In the genomic region with DNA sequence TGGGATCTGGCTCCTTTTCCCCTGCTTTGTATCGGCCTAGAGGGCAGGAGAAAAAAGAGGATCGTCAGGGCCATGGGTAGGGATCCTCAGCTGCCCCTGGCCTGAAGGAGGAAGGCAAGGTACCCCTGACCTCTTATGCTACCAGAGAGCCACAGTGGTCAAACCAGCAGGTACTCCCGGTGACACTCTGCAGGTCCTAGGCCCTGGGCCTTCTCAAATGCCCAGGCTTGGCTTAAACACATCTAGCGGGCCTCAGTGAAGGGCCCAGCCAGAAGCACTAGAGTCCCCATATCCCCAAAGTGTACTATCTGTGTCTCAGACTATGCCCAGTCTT, we compare ENCODE assay signal across 10 cellular contexts. TPM values are rescaled to one million over a fixed set of nuclear protein-coding genes. Genes with fewer than 3 reads are reported as not detected.
DNase-seq lines count a peak whose midpoint lies in the region; ATAC-seq and TF ChIP-seq lines count a peak whose summit lies in the region.
"Had no signal": no experiment of that assay in that cellular context is flagged by ENCODE, and none has a peak within 500 bp of the region (broad histone marks: within the 10 kb centered on the region; RNA-seq: fewer than 3 reads in every experiment).

No MANE protein-coding gene starts in this region.

- H3K4me1 Mint-ChIP-seq in CD4-positive, alpha-beta T cell (ENCODE audit: low read depth), result peaks cover 75% of the 10 kb centered on the region
- H3K4me1 Mint-ChIP-seq in nephron progenitor cell, result peaks cover 6% of the 10 kb centered on the region

- no peak for TF ChIP-seq CTCF in CD4-positive, alpha-beta T cell (IDR thresholded peaks at IDR 0.05)
- TF ChIP-seq CTCF in coronary artery (IDR thresholded peaks at IDR 0.05) (no peak), sigmoid colon (IDR thresholded peaks at IDR 0.05) (no peak), nephron progenitor cell (IDR thresholded peaks at IDR 0.05) (no peak)

- H3K36me3 ChIP-seq in KOPT-K1 (ENCODE audit: insufficient read depth, low read length) (peaks cover 77% of the 10 kb centered on the region), sigmoid colon (peaks cover 22 to 66% (median 42%) of the 10 kb centered on the region in 4 donors)

- H3K9me3 ChIP-seq in CD4-positive, alpha-beta T cell (ENCODE audit: control insufficient read depth, low read length), result no peaks in the 10 kb centered on the region
- H3K9me3 ChIP-seq in KOPT-K1 (ENCODE audit: insufficient read depth, low read length, poor library complexity, severe bottlenecking) (no peaks in the 10 kb centered on the region), sigmoid colon (no peaks in the 10 kb centered on the region)

- no peak for TF ChIP-seq POLR2A in sigmoid colon (IDR thresholded peaks at IDR 0.05)

- peak overlapping the region; percentile 99 for H3K27ac ChIP-seq in CD4-positive, alpha-beta T cell (ENCODE audit: low read depth, low read length)
- H3K27ac ChIP-seq in KOPT-K1 (ENCODE audit: low read depth, low read length, poor library complexity, severe bottlenecking), result peak overlapping the region; percentile 96
- peak overlapping the region in 1 of 2 donors; percentile 20 for H3K27ac ChIP-seq in coronary artery
- peak overlapping the region; percentile 29 to 100 (median 71) for H3K27ac ChIP-seq in sigmoid colon
- H3K27ac ChIP-seq: VCaP had no signal

- TF ChIP-seq EP300 in sigmoid colon (IDR thresholded peaks at IDR 0.05), result no peak

- 78% methylated on average over 4 of the region's 4 CpGs for WGBS in sigmoid colon, 2 donors

- intact Hi-C loops in CD4-positive, alpha-beta T cell (cut with DNase I, micrococcal nuclease), result no loop called here
- intact Hi-C loops in sigmoid colon (cut with DNase I), result no loop called here

- H3K4me1 ChIP-seq in sigmoid colon, result peaks cover 0 to 51% (median 46%) of the 10 kb centered on the region in 4 donors

- H3K27me3 ChIP-seq in CD4-positive, alpha-beta T cell (ENCODE audit: control insufficient read depth, insufficient read depth, low read length), result no peaks in the 10 kb centered on the region
- no peaks in the 10 kb centered on the region for H3K27me3 ChIP-seq in sigmoid colon
- H3K27me3 ChIP-seq: dorsolateral prefrontal cortex had no signal

- CTCF ChIA-PET in CD4-positive, alpha-beta T cell (lab: Charles Lee), result interaction anchor here (0.9 to 4.0 kb wide), 4 partner anchors 14 to 76 kb away, joined by 3 to 34 read pairs (median 6); no protein-coding TSS in a partner anchor

- H3K36me3 Mint-ChIP-seq in CD4-positive, alpha-beta T cell (ENCODE audit: low read depth), result peaks cover 80% of the 10 kb centered on the region
- no peaks in the 10 kb centered on the region for H3K36me3 Mint-ChIP-seq in nephron progenitor cell (ENCODE audit: low read depth)

- H3K9me3 Mint-ChIP-seq in CD4-positive, alpha-beta T cell, result no peaks in the 10 kb centered on the region
- no peaks in the 10 kb centered on the region for H3K9me3 Mint-ChIP-seq in nephron progenitor cell

- peak overlapping the region; percentile 97 for H3K27ac Mint-ChIP-seq in CD4-positive, alpha-beta T cell
- H3K27ac Mint-ChIP-seq in nephron progenitor cell, result no peak overlapping the region

- H3K27me3 Mint-ChIP-seq in CD4-positive, alpha-beta T cell, result peaks cover 7% of the 10 kb centered on the region
- peaks cover 43% of the 10 kb centered on the region for H3K27me3 Mint-ChIP-seq in nephron progenitor cell (ENCODE audit: low read depth, poor library complexity)

- POLR2A ChIA-PET in CD4-positive, alpha-beta T cell (lab: Charles Lee), result interaction anchor here (2.9 to 25.5 kb wide), 9 partner anchors 8 to 118 kb away, joined by 7 to 1045 read pairs (median 288); a partner anchor contains a TSS

- ATAC-seq in CD4-positive, alpha-beta T cell (ENCODE audit: poor library complexity), result no peak
- ATAC-seq in GM18502 (IDR thresholded peaks at IDR 0.05; ENCODE audit: poor library complexity, unreplicated experiment), result no peak
- no peak for ATAC-seq in GM19467 (IDR thresholded peaks at IDR 0.05; ENCODE audit: unreplicated experiment)

- no peak overlapping the region for H3K4me3 ChIP-seq in coronary artery
- H3K4me3 ChIP-seq in sigmoid colon, result peak overlapping the region in 1 of 4 donors; percentile 12

- DNase-seq in CD4-positive, alpha-beta T cell, result no peak
- DNase-seq in coronary artery (ENCODE audit: low spot score), result peak; percentile 64
- DNase-seq in sigmoid colon, result peak; percentile 50
- no peak for DNase-seq in nephron progenitor cell

- peak overlapping the region; percentile 98 for H3K4me3 Mint-ChIP-seq in CD4-positive, alpha-beta T cell
- H3K4me3 Mint-ChIP-seq in nephron progenitor cell, result no peak overlapping the region

RNA-seq across cellular contexts. Expression of a gene that starts 3.5 kb away (rescaled TPM):
- 1,000 to 10,000 TPM; 1,212 to 1,234 TPM for total RNA-seq in CD4-positive, alpha-beta T cell
- 100 to 1,000 TPM in 1 of 4 donors, 10 to 100 TPM in 3; 15.3 to 124 (median 22.7) TPM for total RNA-seq in sigmoid colon
- polyA plus RNA-seq in sigmoid colon, result 100 to 1,000 TPM in 1 of 3 donors, 10 to 100 TPM in 2; 37.2 to 169 (median 70.5) TPM

RNA-seq across cellular contexts. Expression of a gene that starts 56.3 kb away (rescaled TPM):
- not detected for total RNA-seq in CD4-positive, alpha-beta T cell
- not detected for total RNA-seq in sigmoid colon
- not detected for polyA plus RNA-seq in sigmoid colon
- total RNA-seq: dorsolateral prefrontal cortex, lung microvascular endothelial cell had no signal

Comparison
In these comparisons a context has a peak if more than half of its experiments do, and no peak if none do; other contexts are left out.
1. DNase-seq: peak in coronary artery (single experiment) and sigmoid colon (single experiment); none in CD4-positive, alpha-beta T cell (0 of 10) and nephron progenitor cell (single experiment).
2. RNA of a gene that starts 3.5 kb away (total RNA-seq): 1,212 to 1,234 TPM in CD4-positive, alpha-beta T cell; 15.3 to 124 TPM in sigmoid colon; every median in the first group is over 4 times any median in the second.